ENCODE assay signal across 7 cellular contexts in the genomic region with DNA sequence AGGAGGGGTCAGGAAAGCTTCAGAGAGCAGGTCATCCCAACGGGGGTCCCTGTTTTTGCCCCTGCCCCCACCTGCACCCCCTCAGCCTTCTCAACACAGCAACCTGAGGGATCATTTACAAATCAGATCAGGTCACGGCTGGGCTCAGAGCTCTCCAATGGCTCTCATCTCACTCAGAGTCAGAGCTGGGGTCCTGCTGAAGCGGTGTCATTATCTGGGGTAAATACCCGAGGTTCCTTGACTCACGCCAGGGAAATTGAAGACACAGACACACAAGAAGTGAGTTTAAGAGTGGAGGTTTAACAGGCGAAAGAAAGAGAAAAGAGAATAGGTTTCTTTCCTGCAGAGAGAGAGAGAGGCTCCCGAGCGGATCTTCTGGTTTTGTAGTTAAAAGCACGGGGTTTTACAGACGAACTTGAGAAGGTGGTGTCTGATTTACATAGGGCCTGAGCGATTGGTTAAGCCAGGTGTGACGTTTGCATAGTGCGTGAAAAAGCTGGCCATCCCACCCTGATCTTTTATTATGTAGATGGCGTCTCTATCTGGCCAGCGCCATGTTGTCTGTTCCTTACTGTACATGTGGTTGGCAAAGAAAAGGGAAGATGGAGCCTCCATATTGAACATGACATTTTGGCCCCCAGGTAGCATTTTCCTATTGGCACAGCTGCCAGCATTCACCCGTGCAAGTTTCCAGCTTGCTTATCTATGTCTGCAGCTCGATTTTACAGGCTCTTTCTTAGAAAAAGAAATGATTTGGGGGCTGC. TPM values are rescaled to one million over a fixed set of nuclear protein-coding genes. Genes with fewer than 3 reads are reported as not detected.
A peak's percentile ranks its signal among the peaks of the same experiment; 100 is the strongest.
DNase-seq lines count a peak whose midpoint lies in the region; ATAC-seq and TF ChIP-seq lines count a peak whose summit lies in the region.

No MANE protein-coding gene starts in this region.

- H3K4me3 ChIP-seq in thyroid gland (replicated peaks in 1 of 3) (no peak overlapping the region), BE2C (ENCODE audit: low read depth, low read length) (no peak overlapping the region)

- H3K36me3 ChIP-seq in thyroid gland = no peaks in the 10 kb centered on the region
- no peaks in the 10 kb centered on the region for H3K36me3 ChIP-seq in BE2C

- H3K9me3 ChIP-seq in thyroid gland (no peaks in the 10 kb centered on the region), BE2C (no peaks in the 10 kb centered on the region)

- TF ChIP-seq CTCF in thyroid gland (IDR thresholded peaks at IDR 0.05) = no peak
- no peak for TF ChIP-seq CTCF in BE2C (IDR thresholded peaks at IDR 0.05; ENCODE audit: low read depth, low read length)

- peaks cover 0 to 3% of the 10 kb centered on the region in 2 donors for H3K4me1 ChIP-seq in thyroid gland
- no peaks in the 10 kb centered on the region for H3K4me1 ChIP-seq in BE2C

- intact Hi-C loops in thyroid gland (cut with DNase I) = no loop called here

- 48 to 57% methylated on average over 17 of the region's 17 CpGs for WGBS in thyroid gland, 2 donors

- TF ChIP-seq POLR2A in thyroid gland (IDR thresholded peaks at IDR 0.05) = peak in 1 of 2 donors; percentile 58

- H3K27ac ChIP-seq in caudate nucleus (ENCODE audit: low read depth, low read length) (peak overlapping the region; percentile 44), thyroid gland (peak overlapping the region in 1 of 3 donors; percentile 46)

- H3K27me3 ChIP-seq in thyroid gland (no peaks in the 10 kb centered on the region), BE2C (no peaks in the 10 kb centered on the region)

- peak; percentile 91 for DNase-seq in NCI-H2227 (lab: John Stamatoyannopoulos, UW; ENCODE audit: unreplicated experiment)
- peak in 47 of 61 donors; percentile 5 to 93 (median 47) for DNase-seq in caudate nucleus (lab: John Stamatoyannopoulos, UW)
- DNase-seq in kidney tubule cell (ENCODE audit: low spot score) = peak; percentile 74
- peak; percentile 45 to 55 for DNase-seq in thyroid gland
- no peak for DNase-seq in BE2C
- no peak for DNase-seq in HK-2 (ENCODE audit: unreplicated experiment)

- ATAC-seq in HG02973 (IDR thresholded peaks at IDR 0.05; ENCODE audit: unreplicated experiment) = no peak

RNA-seq across cellular contexts. Expression of a gene that starts 51.4 kb away (rescaled TPM):
- 100 to 1,000 TPM in 3 of 4 donors, 10 to 100 TPM in 1; 89.2 to 218 (median 168) TPM for total RNA-seq in thyroid gland
- polyA plus RNA-seq in BE2C (2012; ENCODE audit: insufficient read depth, insufficient read length, low read depth) = 12.0 TPM

Comparison
In these comparisons a context has a peak if more than half of its experiments do, and no peak if none do; other contexts are left out.
1. DNase-seq: peak in NCI-H2227 (single experiment), caudate nucleus (47 of 61), kidney tubule cell (single experiment) and thyroid gland (2 of 2); none in BE2C (single experiment) and HK-2 (single experiment).